Comparison of ENCODE assay signal across 22 cellular contexts in genomic region chr2:44367591-44367990, GRCh38. TPM values are rescaled to one million over a fixed set of nuclear protein-coding genes. Genes with fewer than 3 reads are reported as not detected.
DNase-seq lines count a peak whose midpoint lies in the region; ATAC-seq and TF ChIP-seq lines count a peak whose summit lies in the region.
"Had no signal": no experiment of that assay in that cellular context is flagged by ENCODE, and none has a peak within 500 bp of the region (broad histone marks: within the 10 kb centered on the region; RNA-seq: fewer than 3 reads in every experiment).

No MANE protein-coding gene starts in this region.

- peak overlapping the region; percentile 47 for H3K27ac Mint-ChIP-seq in activated CD4-positive, alpha-beta memory T cell treated with anti-CD3 and anti-CD28 coated beads for 36 hours
- no peak overlapping the region for H3K27ac Mint-ChIP-seq in activated CD4-positive, alpha-beta memory T cell treated with anti-CD3 and anti-CD28 coated beads, Interleukin-2, amount 10 ng/mL, durations not matched to agents 7 days and 5 days
- no peak overlapping the region for H3K27ac Mint-ChIP-seq in activated naive CD8-positive, alpha-beta T cell treated with anti-CD3 and anti-CD28 coated beads, Interleukin-2, amount 50 U/mL, for 24 hours
- no peak overlapping the region for H3K27ac Mint-ChIP-seq in activated naive CD8-positive, alpha-beta T cell treated with anti-CD3 and anti-CD28 coated beads for 36 hours
- peak overlapping the region; percentile 49 for H3K27ac Mint-ChIP-seq in activated T-helper 2 cell treated with anti-CD3 and anti-CD28 coated beads, Interferon-gamma antibody, Interleukin-2, Interleukin-4, amounts not matched to agents 10 μg/mL and 5 μg/mL and 100 μg/mL, durations not matched to agents 14 hours and 24 hours and 36 hours
- H3K27ac Mint-ChIP-seq: CD4-positive, alpha-beta T cell had no signal

- no peaks in the 10 kb centered on the region for H3K9me3 ChIP-seq in adrenal gland (replicated peaks in 1 of 3)
- H3K9me3 ChIP-seq in psoas muscle, result no peaks in the 10 kb centered on the region
- H3K9me3 ChIP-seq: SJSA1 had no signal

- H3K27me3 ChIP-seq in adrenal gland, result no peaks in the 10 kb centered on the region
- H3K27me3 ChIP-seq in psoas muscle (ENCODE audit: insufficient read depth in 3 of 3, low read length in 2 of 3), result no peaks in the 10 kb centered on the region
- H3K27me3 ChIP-seq: BLaER1 treated with 17β-estradiol and CSF1 and Interleukin-3, amounts not matched to agents 10 nM and 100 nM; SJSA1 had no signal

- POLR2A ChIA-PET in activated CD4-positive, alpha-beta memory T cell treated with anti-CD3 and anti-CD28 coated beads for 36 hours (lab: Charles Lee), result no interaction called here
- POLR2A ChIA-PET in activated CD4-positive, alpha-beta memory T cell treated with anti-CD3 and anti-CD28 coated beads, Interleukin-2, amount 10 ng/mL, durations not matched to agents 7 days and 5 days (lab: Charles Lee), result no interaction called here

- H3K27ac ChIP-seq in adrenal gland (no peak overlapping the region), psoas muscle (no peak overlapping the region)
- H3K27ac ChIP-seq: BLaER1 treated with 17β-estradiol and CSF1 and Interleukin-3, amounts not matched to agents 10 nM and 100 nM; GM23248; PC-9; SJSA1 had no signal

- peaks cover 11% of the 10 kb centered on the region for H3K36me3 Mint-ChIP-seq in activated CD4-positive, alpha-beta memory T cell treated with anti-CD3 and anti-CD28 coated beads for 36 hours
- peaks cover 14% of the 10 kb centered on the region for H3K36me3 Mint-ChIP-seq in activated CD4-positive, alpha-beta memory T cell treated with anti-CD3 and anti-CD28 coated beads, Interleukin-2, amount 10 ng/mL, durations not matched to agents 7 days and 5 days (ENCODE audit: low read depth)
- peaks cover 5% of the 10 kb centered on the region for H3K36me3 Mint-ChIP-seq in activated naive CD8-positive, alpha-beta T cell treated with anti-CD3 and anti-CD28 coated beads, Interleukin-2, amount 50 U/mL, for 24 hours (ENCODE audit: low read depth)
- peaks cover 16% of the 10 kb centered on the region for H3K36me3 Mint-ChIP-seq in activated naive CD8-positive, alpha-beta T cell treated with anti-CD3 and anti-CD28 coated beads for 36 hours
- peaks cover 15% of the 10 kb centered on the region for H3K36me3 Mint-ChIP-seq in activated T-helper 2 cell treated with anti-CD3 and anti-CD28 coated beads, Interferon-gamma antibody, Interleukin-2, Interleukin-4, amounts not matched to agents 10 μg/mL and 5 μg/mL and 100 μg/mL, durations not matched to agents 14 hours and 24 hours and 36 hours (ENCODE audit: low read depth)

- WGBS in adrenal gland, 4 donors, result 88 to 97% (median 95%) methylated on average over 1 of the region's 1 CpG
- WGBS in psoas muscle, 3 donors, result 91 to 97% (median 93%) methylated on average over 1 of the region's 1 CpG

- H3K4me1 Mint-ChIP-seq in activated CD4-positive, alpha-beta memory T cell treated with anti-CD3 and anti-CD28 coated beads for 36 hours (ENCODE audit: low read depth), result peaks cover 35% of the 10 kb centered on the region
- H3K4me1 Mint-ChIP-seq in activated CD4-positive, alpha-beta memory T cell treated with anti-CD3 and anti-CD28 coated beads, Interleukin-2, amount 10 ng/mL, durations not matched to agents 7 days and 5 days, result peaks cover 20% of the 10 kb centered on the region
- H3K4me1 Mint-ChIP-seq in activated naive CD8-positive, alpha-beta T cell treated with anti-CD3 and anti-CD28 coated beads, Interleukin-2, amount 50 U/mL, for 24 hours, result peaks cover 24% of the 10 kb centered on the region
- peaks cover 39% of the 10 kb centered on the region for H3K4me1 Mint-ChIP-seq in activated naive CD8-positive, alpha-beta T cell treated with anti-CD3 and anti-CD28 coated beads for 36 hours
- peaks cover 22% of the 10 kb centered on the region for H3K4me1 Mint-ChIP-seq in activated T-helper 2 cell treated with anti-CD3 and anti-CD28 coated beads, Interferon-gamma antibody, Interleukin-2, Interleukin-4, amounts not matched to agents 10 μg/mL and 5 μg/mL and 100 μg/mL, durations not matched to agents 14 hours and 24 hours and 36 hours (ENCODE audit: low read depth)

- H3K27me3 Mint-ChIP-seq in activated CD4-positive, alpha-beta memory T cell treated with anti-CD3 and anti-CD28 coated beads for 36 hours, result no peaks in the 10 kb centered on the region
- H3K27me3 Mint-ChIP-seq in activated CD4-positive, alpha-beta memory T cell treated with anti-CD3 and anti-CD28 coated beads, Interleukin-2, amount 10 ng/mL, durations not matched to agents 7 days and 5 days, result no peaks in the 10 kb centered on the region
- H3K27me3 Mint-ChIP-seq in activated naive CD8-positive, alpha-beta T cell treated with anti-CD3 and anti-CD28 coated beads, Interleukin-2, amount 50 U/mL, for 24 hours, result no peaks in the 10 kb centered on the region
- H3K27me3 Mint-ChIP-seq in activated naive CD8-positive, alpha-beta T cell treated with anti-CD3 and anti-CD28 coated beads for 36 hours, result no peaks in the 10 kb centered on the region
- H3K27me3 Mint-ChIP-seq in activated T-helper 2 cell treated with anti-CD3 and anti-CD28 coated beads, Interferon-gamma antibody, Interleukin-2, Interleukin-4, amounts not matched to agents 10 μg/mL and 5 μg/mL and 100 μg/mL, durations not matched to agents 14 hours and 24 hours and 36 hours (ENCODE audit: low read depth), result no peaks in the 10 kb centered on the region
- H3K27me3 Mint-ChIP-seq: CD4-positive, alpha-beta T cell had no signal

- no peak overlapping the region for H3K4me3 ChIP-seq in adrenal gland
- H3K4me3 ChIP-seq in psoas muscle, result no peak overlapping the region
- H3K4me3 ChIP-seq: BLaER1 treated with 17β-estradiol and CSF1 and Interleukin-3, amounts not matched to agents 10 nM and 100 nM; GM23248; PC-9; SJSA1 had no signal

- no peak for DNase-seq in activated CD4-positive, alpha-beta memory T cell treated with anti-CD3 and anti-CD28 coated beads for 36 hours
- no peak for DNase-seq in activated CD4-positive, alpha-beta memory T cell treated with anti-CD3 and anti-CD28 coated beads, Interleukin-2, amount 10 ng/mL, durations not matched to agents 7 days and 5 days
- no peak for DNase-seq in activated naive CD8-positive, alpha-beta T cell treated with anti-CD3 and anti-CD28 coated beads, Interleukin-2, amount 50 U/mL, for 24 hours
- DNase-seq in activated naive CD8-positive, alpha-beta T cell treated with anti-CD3 and anti-CD28 coated beads for 36 hours, result no peak
- no peak for DNase-seq in activated T-helper 2 cell treated with anti-CD3 and anti-CD28 coated beads, Interferon-gamma antibody, Interleukin-2, Interleukin-4, amounts not matched to agents 10 μg/mL and 5 μg/mL and 100 μg/mL, durations not matched to agents 14 hours and 24 hours and 36 hours (ENCODE audit: low spot score)
- DNase-seq in adrenal gland (no peak), psoas muscle (no peak)
- DNase-seq: AML-193; CD4-positive, alpha-beta T cell; DMS53; GM23248; H7; KBM-7; NCI-H2029; NCI-H446; NCI-H524 treated with DMSO at 0.1 percent for 48 hours; NCI-H82; NK-92 treated with Interleukin-12 subunit alpha and Interleukin-12 subunit beta, amount 100 ng/mL, for 24 hours; PC-9; Right ventricle myocardium superior had no signal

- H3K4me3 Mint-ChIP-seq in activated CD4-positive, alpha-beta memory T cell treated with anti-CD3 and anti-CD28 coated beads for 36 hours, result no peak overlapping the region
- H3K4me3 Mint-ChIP-seq in activated CD4-positive, alpha-beta memory T cell treated with anti-CD3 and anti-CD28 coated beads, Interleukin-2, amount 10 ng/mL, durations not matched to agents 7 days and 5 days, result no peak overlapping the region
- no peak overlapping the region for H3K4me3 Mint-ChIP-seq in activated naive CD8-positive, alpha-beta T cell treated with anti-CD3 and anti-CD28 coated beads, Interleukin-2, amount 50 U/mL, for 24 hours
- no peak overlapping the region for H3K4me3 Mint-ChIP-seq in activated naive CD8-positive, alpha-beta T cell treated with anti-CD3 and anti-CD28 coated beads for 36 hours
- H3K4me3 Mint-ChIP-seq in activated T-helper 2 cell treated with anti-CD3 and anti-CD28 coated beads, Interferon-gamma antibody, Interleukin-2, Interleukin-4, amounts not matched to agents 10 μg/mL and 5 μg/mL and 100 μg/mL, durations not matched to agents 14 hours and 24 hours and 36 hours (ENCODE audit: low read depth), result no peak overlapping the region
- H3K4me3 Mint-ChIP-seq: CD4-positive, alpha-beta T cell had no signal

- H3K36me3 ChIP-seq in adrenal gland (replicated peaks in 1 of 2), result no peaks in the 10 kb centered on the region
- peaks cover 0 to 2% of the 10 kb centered on the region in 2 donors for H3K36me3 ChIP-seq in psoas muscle (ENCODE audit: insufficient read depth in 1 of 2, low read depth in 1 of 2)
- H3K36me3 ChIP-seq: SJSA1 had no signal

- TF ChIP-seq CTCF in adrenal gland (IDR thresholded peaks at IDR 0.05), result no peak
- no peak for TF ChIP-seq CTCF in psoas muscle (IDR thresholded peaks at IDR 0.05)

- no peaks in the 10 kb centered on the region for H3K9me3 Mint-ChIP-seq in activated CD4-positive, alpha-beta memory T cell treated with anti-CD3 and anti-CD28 coated beads for 36 hours
- H3K9me3 Mint-ChIP-seq in activated CD4-positive, alpha-beta memory T cell treated with anti-CD3 and anti-CD28 coated beads, Interleukin-2, amount 10 ng/mL, durations not matched to agents 7 days and 5 days, result no peaks in the 10 kb centered on the region
- no peaks in the 10 kb centered on the region for H3K9me3 Mint-ChIP-seq in activated naive CD8-positive, alpha-beta T cell treated with anti-CD3 and anti-CD28 coated beads, Interleukin-2, amount 50 U/mL, for 24 hours
- H3K9me3 Mint-ChIP-seq in activated naive CD8-positive, alpha-beta T cell treated with anti-CD3 and anti-CD28 coated beads for 36 hours, result no peaks in the 10 kb centered on the region
- H3K9me3 Mint-ChIP-seq in activated T-helper 2 cell treated with anti-CD3 and anti-CD28 coated beads, Interferon-gamma antibody, Interleukin-2, Interleukin-4, amounts not matched to agents 10 μg/mL and 5 μg/mL and 100 μg/mL, durations not matched to agents 14 hours and 24 hours and 36 hours, result no peaks in the 10 kb centered on the region
- H3K9me3 Mint-ChIP-seq: CD4-positive, alpha-beta T cell had no signal

- intact Hi-C loops in activated CD4-positive, alpha-beta memory T cell treated with anti-CD3 and anti-CD28 coated beads for 36 hours (cut with micrococcal nuclease), result loop anchor here (10.0 kb wide), 1 partner anchor 1127 kb away; no protein-coding TSS in a partner anchor
- intact Hi-C loops in activated T-helper 2 cell treated with anti-CD3 and anti-CD28 coated beads, Interferon-gamma antibody, Interleukin-2, Interleukin-4, amounts not matched to agents 10 μg/mL and 5 μg/mL and 100 μg/mL, durations not matched to agents 14 hours and 24 hours and 36 hours (cut with micrococcal nuclease), result loop anchor here (10.0 kb wide), 1 partner anchor 207 kb away; no protein-coding TSS in a partner anchor
- intact Hi-C loops in adrenal gland (cut with DNase I), result no loop called here
- intact Hi-C loops in psoas muscle (cut with DNase I), result no loop called here

- no peak for TF ChIP-seq POLR2A in adrenal gland (IDR thresholded peaks at IDR 0.05)

- H3K4me1 ChIP-seq in adrenal gland (replicated peaks in 1 of 2), result no peaks in the 10 kb centered on the region
- H3K4me1 ChIP-seq in psoas muscle, result peaks cover 3% of the 10 kb centered on the region

- ATAC-seq in activated naive CD8-positive, alpha-beta T cell treated with anti-CD3 and anti-CD28 coated beads, Interleukin-2, amount 50 U/mL, for 24 hours, result peak; percentile 83
- no peak for ATAC-seq in psoas muscle

- CTCF ChIA-PET in activated CD4-positive, alpha-beta memory T cell treated with anti-CD3 and anti-CD28 coated beads for 36 hours (lab: Charles Lee), result interaction anchor here (0.5 kb wide), 1 partner anchor 1072 kb away, joined by 3 read pairs; no protein-coding TSS in a partner anchor
- CTCF ChIA-PET in activated CD4-positive, alpha-beta memory T cell treated with anti-CD3 and anti-CD28 coated beads, Interleukin-2, amount 10 ng/mL, durations not matched to agents 7 days and 5 days (lab: Charles Lee), result interaction anchor here (1.6 kb wide), 1 partner anchor 112 kb away, joined by 3 read pairs; no protein-coding TSS in a partner anchor

RNA-seq across cellular contexts. Expression of gene CAMKMT, which starts 5.8 kb away (rescaled TPM):
- 10 to 100 TPM in 1 of 2 experiments, 1 to 10 TPM in 1; 9.3 to 11.3 TPM for total RNA-seq in activated CD4-positive, alpha-beta memory T cell treated with anti-CD3 and anti-CD28 coated beads for 36 hours
- 10 to 100 TPM; 11.6 to 12.0 TPM for total RNA-seq in activated CD4-positive, alpha-beta memory T cell treated with anti-CD3 and anti-CD28 coated beads, Interleukin-2, amount 10 ng/mL, durations not matched to agents 7 days and 5 days
- 10 to 100 TPM in 1 of 2 experiments, 1 to 10 TPM in 1; 10.0 to 11.8 TPM for total RNA-seq in activated naive CD8-positive, alpha-beta T cell treated with anti-CD3 and anti-CD28 coated beads for 36 hours
- 11.2 TPM in 2 replicates for total RNA-seq in activated T-helper 2 cell treated with anti-CD3 and anti-CD28 coated beads, Interferon-gamma antibody, Interleukin-2, Interleukin-4, amounts not matched to agents 10 μg/mL and 5 μg/mL and 100 μg/mL, durations not matched to agents 14 hours and 24 hours and 36 hours
- total RNA-seq in adrenal gland (10 to 100 TPM in 3 of 8 donors, 1 to 10 TPM in 5; 2.6 to 12.6 (median 8.9) TPM), psoas muscle (1 to 10 TPM; 4.5 to 7.3 (median 5.5) TPM)
- polyA plus RNA-seq in adrenal gland (10 to 100 TPM in 1 of 3 donors, 1 to 10 TPM in 2; 5.1 to 14.0 (median 6.9) TPM), psoas muscle (1 to 10 TPM; 2.8 to 4.3 (median 3.3) TPM)

RNA-seq across cellular contexts. Expression of gene PREPL, which starts 6.3 kb away (rescaled TPM):
- 10 to 100 TPM; 25.2 to 32.1 TPM for total RNA-seq in activated CD4-positive, alpha-beta memory T cell treated with anti-CD3 and anti-CD28 coated beads for 36 hours
- 10 to 100 TPM; 20.2 to 21.7 TPM for total RNA-seq in activated CD4-positive, alpha-beta memory T cell treated with anti-CD3 and anti-CD28 coated beads, Interleukin-2, amount 10 ng/mL, durations not matched to agents 7 days and 5 days
- 10 to 100 TPM; 32.3 to 33.1 TPM for total RNA-seq in activated naive CD8-positive, alpha-beta T cell treated with anti-CD3 and anti-CD28 coated beads for 36 hours
- 29.7 and 30.1 TPM in 2 replicates for total RNA-seq in activated T-helper 2 cell treated with anti-CD3 and anti-CD28 coated beads, Interferon-gamma antibody, Interleukin-2, Interleukin-4, amounts not matched to agents 10 μg/mL and 5 μg/mL and 100 μg/mL, durations not matched to agents 14 hours and 24 hours and 36 hours
- total RNA-seq in adrenal gland (10 to 100 TPM; 40.3 to 79.8 (median 62.6) TPM), psoas muscle (10 to 100 TPM; 44.1 to 66.2 (median 50.0) TPM)
- polyA plus RNA-seq in adrenal gland (100 to 1,000 TPM in 1 of 3 donors, 1 to 10 TPM in 2; 8.3 to 122 (median 9.0) TPM), psoas muscle (10 to 100 TPM; 18.4 to 52.4 (median 19.5) TPM)

Comparison
In these comparisons a context has a peak if more than half of its experiments do, and no peak if none do; other contexts are left out.
1. H3K27ac Mint-ChIP-seq: peak in activated CD4-positive, alpha-beta memory T cell treated with anti-CD3 and anti-CD28 coated beads for 36 hours (single experiment) and activated T-helper 2 cell treated with anti-CD3 and anti-CD28 coated beads, Interferon-gamma antibody, Interleukin-2, Interleukin-4, amounts not matched to agents 10 μg/mL and 5 μg/mL and 100 μg/mL, durations not matched to agents 14 hours and 24 hours and 36 hours (single experiment); none in activated CD4-positive, alpha-beta memory T cell treated with anti-CD3 and anti-CD28 coated beads, Interleukin-2, amount 10 ng/mL, durations not matched to agents 7 days and 5 days (single experiment), activated naive CD8-positive, alpha-beta T cell treated with anti-CD3 and anti-CD28 coated beads, Interleukin-2, amount 50 U/mL, for 24 hours (single experiment) and activated naive CD8-positive, alpha-beta T cell treated with anti-CD3 and anti-CD28 coated beads for 36 hours (single experiment).
2. intact Hi-C loops: an anchor here in activated CD4-positive, alpha-beta memory T cell treated with anti-CD3 and anti-CD28 coated beads for 36 hours (10.0 kb wide) and activated T-helper 2 cell treated with anti-CD3 and anti-CD28 coated beads, Interferon-gamma antibody, Interleukin-2, Interleukin-4, amounts not matched to agents 10 μg/mL and 5 μg/mL and 100 μg/mL, durations not matched to agents 14 hours and 24 hours and 36 hours (10.0 kb wide); none called in adrenal gland and psoas muscle.